ENCODE assay signal across 1 cellular context in genomic region chr20:43915209-43916072, GRCh38.
TF ChIP-seq lines count a peak whose summit lies in the region.

No MANE protein-coding gene starts in this region.

TF ChIP-seq in WTC11, 78 proteins besides CTCF, POLR2A, EP300 and RAD21 (continued from another document):
- TF ChIP-seq, protein P1, sequence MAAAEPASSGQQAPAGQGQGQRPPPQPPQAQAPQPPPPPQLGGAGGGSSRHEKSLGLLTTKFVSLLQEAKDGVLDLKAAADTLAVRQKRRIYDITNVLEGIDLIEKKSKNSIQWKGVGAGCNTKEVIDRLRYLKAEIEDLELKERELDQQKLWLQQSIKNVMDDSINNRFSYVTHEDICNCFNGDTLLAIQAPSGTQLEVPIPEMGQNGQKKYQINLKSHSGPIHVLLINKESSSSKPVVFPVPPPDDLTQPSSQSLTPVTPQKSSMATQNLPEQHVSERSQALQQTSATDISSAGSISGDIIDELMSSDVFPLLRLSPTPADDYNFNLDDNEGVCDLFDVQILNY (CRISPR knock-in tag; IDR thresholded peaks at IDR 0.05): no peak
- TF ChIP-seq ZNF219 (CRISPR knock-in tag; IDR thresholded peaks at IDR 0.05; ENCODE audit: borderline replicate concordance) (no peak), EMX1 (CRISPR knock-in tag; IDR thresholded peaks at IDR 0.05) (no peak), FOXJ3 (CRISPR knock-in tag; IDR thresholded peaks at IDR 0.05; ENCODE audit: borderline replicate concordance) (no peak), OVOL2 (CRISPR knock-in tag; IDR thresholded peaks at IDR 0.05; ENCODE audit: borderline replicate concordance) (no peak), ZBTB21 (CRISPR knock-in tag; IDR thresholded peaks at IDR 0.05; ENCODE audit: borderline replicate concordance) (peak; percentile 25; the same call in 1 of the 2 replicates), PRRX2 (CRISPR knock-in tag; IDR thresholded peaks at IDR 0.05) (no peak), ZNF138 (CRISPR knock-in tag; conservative IDR thresholded peaks at IDR 0.05) (0 out of 2 replicates have a peak, but pooled peaks have one; percentile 21), ZNF512 (CRISPR knock-in tag; IDR thresholded peaks at IDR 0.05; ENCODE audit: borderline replicate concordance) (no peak), SMAD4 (CRISPR knock-in tag; IDR thresholded peaks at IDR 0.05) (no peak), SMAD3 (CRISPR knock-in tag; IDR thresholded peaks at IDR 0.05; ENCODE audit: borderline replicate concordance) (peak; percentile 58; the same call in 1 of the 2 replicates), TP53 (CRISPR knock-in tag; IDR thresholded peaks at IDR 0.05) (no peak), MXD4 (CRISPR knock-in tag; IDR thresholded peaks at IDR 0.05; ENCODE audit: borderline replicate concordance) (no peak), NFYB (CRISPR knock-in tag; conservative IDR thresholded peaks at IDR 0.05; ENCODE audit: low read depth) (no peak), ZNF671 (CRISPR knock-in tag; IDR thresholded peaks at IDR 0.05) (no peak), ZNF532 (CRISPR knock-in tag; IDR thresholded peaks at IDR 0.05; ENCODE audit: borderline replicate concordance) (no peak), SOX15 (CRISPR knock-in tag; IDR thresholded peaks at IDR 0.05) (no peak), CREM (CRISPR knock-in tag; IDR thresholded peaks at IDR 0.05) (no peak), HMGA2 (CRISPR knock-in tag; IDR thresholded peaks at IDR 0.05) (no peak), ZNF396 (CRISPR knock-in tag; IDR thresholded peaks at IDR 0.05; ENCODE audit: borderline replicate concordance) (no peak), CBFB (CRISPR knock-in tag; IDR thresholded peaks at IDR 0.05; ENCODE audit: low read depth) (no peak), IRF1 (CRISPR knock-in tag; IDR thresholded peaks at IDR 0.05) (no peak), FOXP1 (CRISPR knock-in tag; IDR thresholded peaks at IDR 0.05; ENCODE audit: borderline replicate concordance) (0 out of 2 replicates have a peak, but pooled peaks have one; percentile 44), ZNF416 (CRISPR knock-in tag; IDR thresholded peaks at IDR 0.05) (no peak)
- TF ChIP-seq, protein P2, sequence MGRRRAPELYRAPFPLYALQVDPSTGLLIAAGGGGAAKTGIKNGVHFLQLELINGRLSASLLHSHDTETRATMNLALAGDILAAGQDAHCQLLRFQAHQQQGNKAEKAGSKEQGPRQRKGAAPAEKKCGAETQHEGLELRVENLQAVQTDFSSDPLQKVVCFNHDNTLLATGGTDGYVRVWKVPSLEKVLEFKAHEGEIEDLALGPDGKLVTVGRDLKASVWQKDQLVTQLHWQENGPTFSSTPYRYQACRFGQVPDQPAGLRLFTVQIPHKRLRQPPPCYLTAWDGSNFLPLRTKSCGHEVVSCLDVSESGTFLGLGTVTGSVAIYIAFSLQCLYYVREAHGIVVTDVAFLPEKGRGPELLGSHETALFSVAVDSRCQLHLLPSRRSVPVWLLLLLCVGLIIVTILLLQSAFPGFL (CRISPR knock-in tag; IDR thresholded peaks at IDR 0.05; ENCODE audit: borderline replicate concordance): no peak
- TF ChIP-seq, protein P3, sequence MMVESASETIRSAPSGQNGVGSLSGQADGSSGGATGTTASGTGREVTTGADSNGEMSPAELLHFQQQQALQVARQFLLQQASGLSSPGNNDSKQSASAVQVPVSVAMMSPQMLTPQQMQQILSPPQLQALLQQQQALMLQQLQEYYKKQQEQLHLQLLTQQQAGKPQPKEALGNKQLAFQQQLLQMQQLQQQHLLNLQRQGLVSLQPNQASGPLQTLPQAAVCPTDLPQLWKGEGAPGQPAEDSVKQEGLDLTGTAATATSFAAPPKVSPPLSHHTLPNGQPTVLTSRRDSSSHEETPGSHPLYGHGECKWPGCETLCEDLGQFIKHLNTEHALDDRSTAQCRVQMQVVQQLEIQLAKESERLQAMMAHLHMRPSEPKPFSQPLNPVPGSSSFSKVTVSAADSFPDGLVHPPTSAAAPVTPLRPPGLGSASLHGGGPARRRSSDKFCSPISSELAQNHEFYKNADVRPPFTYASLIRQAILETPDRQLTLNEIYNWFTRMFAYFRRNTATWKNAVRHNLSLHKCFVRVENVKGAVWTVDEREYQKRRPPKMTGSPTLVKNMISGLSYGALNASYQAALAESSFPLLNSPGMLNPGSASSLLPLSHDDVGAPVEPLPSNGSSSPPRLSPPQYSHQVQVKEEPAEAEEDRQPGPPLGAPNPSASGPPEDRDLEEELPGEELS (CRISPR knock-in tag; IDR thresholded peaks at IDR 0.05): no peak
- TF ChIP-seq, protein P4, sequence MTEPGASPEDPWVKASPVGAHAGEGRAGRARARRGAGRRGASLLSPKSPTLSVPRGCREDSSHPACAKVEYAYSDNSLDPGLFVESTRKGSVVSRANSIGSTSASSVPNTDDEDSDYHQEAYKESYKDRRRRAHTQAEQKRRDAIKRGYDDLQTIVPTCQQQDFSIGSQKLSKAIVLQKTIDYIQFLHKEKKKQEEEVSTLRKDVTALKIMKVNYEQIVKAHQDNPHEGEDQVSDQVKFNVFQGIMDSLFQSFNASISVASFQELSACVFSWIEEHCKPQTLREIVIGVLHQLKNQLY (CRISPR knock-in tag; IDR thresholded peaks at IDR 0.05): no peak
- TF ChIP-seq, protein P5, sequence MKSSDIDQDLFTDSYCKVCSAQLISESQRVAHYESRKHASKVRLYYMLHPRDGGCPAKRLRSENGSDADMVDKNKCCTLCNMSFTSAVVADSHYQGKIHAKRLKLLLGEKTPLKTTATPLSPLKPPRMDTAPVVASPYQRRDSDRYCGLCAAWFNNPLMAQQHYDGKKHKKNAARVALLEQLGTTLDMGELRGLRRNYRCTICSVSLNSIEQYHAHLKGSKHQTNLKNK (CRISPR knock-in tag; IDR thresholded peaks at IDR 0.05): no peak
- TF ChIP-seq, protein P6, sequence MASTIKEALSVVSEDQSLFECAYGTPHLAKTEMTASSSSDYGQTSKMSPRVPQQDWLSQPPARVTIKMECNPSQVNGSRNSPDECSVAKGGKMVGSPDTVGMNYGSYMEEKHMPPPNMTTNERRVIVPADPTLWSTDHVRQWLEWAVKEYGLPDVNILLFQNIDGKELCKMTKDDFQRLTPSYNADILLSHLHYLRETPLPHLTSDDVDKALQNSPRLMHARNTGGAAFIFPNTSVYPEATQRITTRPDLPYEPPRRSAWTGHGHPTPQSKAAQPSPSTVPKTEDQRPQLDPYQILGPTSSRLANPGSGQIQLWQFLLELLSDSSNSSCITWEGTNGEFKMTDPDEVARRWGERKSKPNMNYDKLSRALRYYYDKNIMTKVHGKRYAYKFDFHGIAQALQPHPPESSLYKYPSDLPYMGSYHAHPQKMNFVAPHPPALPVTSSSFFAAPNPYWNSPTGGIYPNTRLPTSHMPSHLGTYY (CRISPR knock-in tag; IDR thresholded peaks at IDR 0.05): no peak
- TF ChIP-seq, protein P7, sequence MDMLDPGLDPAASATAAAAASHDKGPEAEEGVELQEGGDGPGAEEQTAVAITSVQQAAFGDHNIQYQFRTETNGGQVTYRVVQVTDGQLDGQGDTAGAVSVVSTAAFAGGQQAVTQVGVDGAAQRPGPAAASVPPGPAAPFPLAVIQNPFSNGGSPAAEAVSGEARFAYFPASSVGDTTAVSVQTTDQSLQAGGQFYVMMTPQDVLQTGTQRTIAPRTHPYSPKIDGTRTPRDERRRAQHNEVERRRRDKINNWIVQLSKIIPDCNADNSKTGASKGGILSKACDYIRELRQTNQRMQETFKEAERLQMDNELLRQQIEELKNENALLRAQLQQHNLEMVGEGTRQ (CRISPR knock-in tag; IDR thresholded peaks at IDR 0.05): no peak
